Comparison of ENCODE assay signal across 10 cellular contexts in genomic region chr9:124768778-124769350, GRCh38. TPM values are rescaled to one million over a fixed set of nuclear protein-coding genes. Genes with fewer than 3 reads are reported as not detected.
A peak's percentile ranks its signal among the peaks of the same experiment; 100 is the strongest.
DNase-seq lines count a peak whose midpoint lies in the region; ATAC-seq and TF ChIP-seq lines count a peak whose summit lies in the region.
"Had no signal": no experiment of that assay in that cellular context is flagged by ENCODE, and none has a peak within 500 bp of the region (broad histone marks: within the 10 kb centered on the region; RNA-seq: fewer than 3 reads in every experiment).

No MANE protein-coding gene starts in this region.

- DNase-seq in DND-41 (no peak), IMR-90 (no peak), dorsolateral prefrontal cortex (no peak), AG08396 (ENCODE audit: low spot score) (no peak), CD1c-positive myeloid dendritic cell (ENCODE audit: extremely low spot score) (no peak), NCI-H524 (lab: John Stamatoyannopoulos, UW) (no peak)
- no peak for DNase-seq in naive thymus-derived CD8-positive, alpha-beta T cell
- DNase-seq: anterior cingulate cortex had no signal

- H2BK20ac ChIP-seq in IMR-90 (ENCODE audit: low read depth, low read length), result no peak overlapping the region

- dilution Hi-C loops in IMR-90 (cut with HindIII; ENCODE audit: low sequenced_read_pairs, unreplicated experiment), result no loop called here

- TF ChIP-seq CTCF in DND-41 (IDR thresholded peaks at IDR 0.05; ENCODE audit: borderline replicate concordance, extremely low read depth, low read length, poor library complexity, severe bottlenecking) (no peak), IMR-90 (conservative IDR thresholded peaks at IDR 0.05; ENCODE audit: low read depth, low read length) (no peak), dorsolateral prefrontal cortex (IDR thresholded peaks at IDR 0.05 in 54 of 56, conservative IDR thresholded peaks at IDR 0.05 in 2 of 56; ENCODE audit: low read depth in 1 of 56, partially characterized antibody in 56 of 56) (no peak)

- H3K9me3 Mint-ChIP-seq in naive thymus-derived CD8-positive, alpha-beta T cell, result no peaks in the 10 kb centered on the region

- no peak overlapping the region for H3K14ac ChIP-seq in IMR-90 (replicated peaks; ENCODE audit: low read depth, low read length)

- H2BK5ac ChIP-seq in IMR-90 (ENCODE audit: low read depth, low read length, poor library complexity, severe bottlenecking), result no peak overlapping the region

- H3K9me3 ChIP-seq in DND-41 (ENCODE audit: insufficient read depth, low read length, severe bottlenecking) (no peaks in the 10 kb centered on the region), IMR-90 (ENCODE audit: control insufficient read depth, insufficient read depth, low read length) (no peaks in the 10 kb centered on the region)

- no peaks in the 10 kb centered on the region for H3K36me3 Mint-ChIP-seq in naive thymus-derived CD8-positive, alpha-beta T cell

- H3K56ac ChIP-seq in IMR-90 (ENCODE audit: extremely low read depth, insufficient read depth, low read length), result no peak overlapping the region

- peak overlapping the region in 1 of 10 donors; percentile 6 for H3K27ac Mint-ChIP-seq in naive thymus-derived CD8-positive, alpha-beta T cell

- H3K23ac ChIP-seq in IMR-90 (ENCODE audit: low read depth, low read length), result peak overlapping the region; percentile 87; the same call in 1 of the 2 replicates

- H4K5ac ChIP-seq in IMR-90 (ENCODE audit: low read depth, low read length), result no peak overlapping the region

- CTCF ChIA-PET in IMR-90 (lab: Yijun Ruan, JAX), result interaction anchor here (0.6 to 9.5 kb wide), 3 partner anchors 45 to 1173 kb away, joined by 3 to 165 read pairs (median 3); partner anchors contain the start of gene WDR38

- peaks cover 44 to 83% (median 54%) of the 10 kb centered on the region in 5 donors for H3K27me3 Mint-ChIP-seq in naive thymus-derived CD8-positive, alpha-beta T cell

- H3K9ac ChIP-seq in DND-41 (ENCODE audit: low read depth, low read length), result no peak overlapping the region
- H3K9ac ChIP-seq in IMR-90 (ENCODE audit: low read depth, low read length), result no peak overlapping the region

- TF ChIP-seq POLR2A in IMR-90 (IDR thresholded peaks at IDR 0.05; ENCODE audit: low read depth, low read length), result no peak

- H3K4me3 Mint-ChIP-seq in naive thymus-derived CD8-positive, alpha-beta T cell, result peak overlapping the region in 8 of 10 donors; percentile 8 to 92 (median 82)

- no peaks in the 10 kb centered on the region for H3K79me1 ChIP-seq in IMR-90 (ENCODE audit: low read depth in 1 of 2, low read length in 2 of 2)

- peaks cover 15 to 32% (median 28%) of the 10 kb centered on the region in 4 donors for H3K4me1 Mint-ChIP-seq in naive thymus-derived CD8-positive, alpha-beta T cell

- H3K27me3 ChIP-seq in DND-41 (ENCODE audit: insufficient read depth, low read length, poor library complexity) (peaks cover 13% of the 10 kb centered on the region), IMR-90 (ENCODE audit: control insufficient read depth, insufficient read depth, low read length) (peaks cover 57% of the 10 kb centered on the region), dorsolateral prefrontal cortex (peaks cover 0 to 6% (median 0%) of the 10 kb centered on the region in 45 donors)

- POLR2A ChIA-PET in IMR-90 (lab: Charles Lee; ENCODE audit: unreplicated experiment), result interaction anchor here (0.6 kb wide), 1 partner anchor 88 kb away, joined by 4 read pairs; no protein-coding TSS in a partner anchor
- POLR2A ChIA-PET in naive thymus-derived CD8-positive, alpha-beta T cell (lab: Charles Lee), result no interaction called here

- no peak overlapping the region for H2AK9ac ChIP-seq in IMR-90 (replicated peaks; ENCODE audit: low read depth, low read length, poor library complexity)

- H3K4me1 ChIP-seq in DND-41 (ENCODE audit: insufficient read depth, low read length) (peaks cover 24% of the 10 kb centered on the region), IMR-90 (ENCODE audit: control insufficient read depth, insufficient read depth, low read length) (peaks cover 2% of the 10 kb centered on the region; the same call in 1 of the 2 replicates)

- H3K4me3 ChIP-seq in DND-41 (ENCODE audit: low read depth in 1 of 2, low read length in 2 of 2), result no peak overlapping the region
- H3K4me3 ChIP-seq in IMR-90 (ENCODE audit: insufficient read depth, low read depth, low read length), result no peak overlapping the region
- peak overlapping the region in 48 of 59 donors; percentile 64 to 99 (median 91) for H3K4me3 ChIP-seq in dorsolateral prefrontal cortex

- H3K4ac ChIP-seq in IMR-90 (ENCODE audit: low read depth, low read length), result no peak overlapping the region

- H3K79me2 ChIP-seq in DND-41 (ENCODE audit: insufficient read depth, low read length), result no peaks in the 10 kb centered on the region

- H2AFZ ChIP-seq in DND-41 (ENCODE audit: low read depth, low read length) (no peak overlapping the region), IMR-90 (replicated peaks; ENCODE audit: low read length, poor library complexity) (no peak overlapping the region)

- H3K27ac ChIP-seq in DND-41 (ENCODE audit: low read length) (no peak overlapping the region), IMR-90 (ENCODE audit: insufficient read depth, low read length) (no peak overlapping the region), dorsolateral prefrontal cortex (no peak overlapping the region)
- H3K27ac ChIP-seq: skin epidermis had no signal

- intact Hi-C loops in IMR-90 (cut with micrococcal nuclease) (no loop called here), dorsolateral prefrontal cortex (cut with DNase I) (loop anchor here in 1 of 2 donors (5.0 to 10.0 kb wide), 2 partner anchors 112 to 214 kb away; no protein-coding TSS in a partner anchor)

- no peak for ATAC-seq in DND-41 (ENCODE audit: insufficient read depth, low read depth)
- no peak for ATAC-seq in IMR-90 (ENCODE audit: low read depth)
- no peak for ATAC-seq in naive thymus-derived CD8-positive, alpha-beta T cell
- ATAC-seq in HG02973 (IDR thresholded peaks at IDR 0.05; ENCODE audit: unreplicated experiment), result no peak

- no TSS peak for BruUV-seq in IMR-90 (replicated peaks; lab: Mats Ljungman, UMichigan)

- H3K18ac ChIP-seq in IMR-90 (ENCODE audit: low read depth, low read length), result no peak overlapping the region

- no peak overlapping the region for H4K8ac ChIP-seq in IMR-90 (ENCODE audit: low read depth in 2 of 2, low read length in 2 of 2)

- no peak overlapping the region for H2AK5ac ChIP-seq in IMR-90 (ENCODE audit: low read depth, low read length)

- no peak overlapping the region for H2BK120ac ChIP-seq in IMR-90 (ENCODE audit: low read depth, low read length)

- 5% methylated on average over 3 of the region's 7 CpGs; no CpG with 5 or more reads in 1 of the 2 experiments for WGBS in IMR-90 (ENCODE audit: extremely low coverage in 2 of 2, insufficient read length in 1 of 2), 2 experiments

- TF ChIP-seq RAD21 in IMR-90 (IDR thresholded peaks at IDR 0.05; ENCODE audit: low read length), result no peak

- no peaks in the 10 kb centered on the region for H3K9me1 ChIP-seq in IMR-90 (ENCODE audit: insufficient read depth, low read length)

- H3K36me3 ChIP-seq in DND-41 (ENCODE audit: insufficient read depth, low read length) (no peaks in the 10 kb centered on the region), IMR-90 (ENCODE audit: control insufficient read depth, insufficient read depth, low read length) (no peaks in the 10 kb centered on the region)

- H3K4me2 ChIP-seq in DND-41 (ENCODE audit: insufficient read depth, low read length) (peak overlapping the region; percentile 99; the same call in 1 of the 2 replicates), IMR-90 (ENCODE audit: low read depth, low read length) (no peak overlapping the region)

- H2BK15ac ChIP-seq in IMR-90 (ENCODE audit: low read depth, low read length), result no peak overlapping the region

- H4K91ac ChIP-seq in IMR-90 (ENCODE audit: insufficient read depth, low read depth, low read length), result no peak overlapping the region

- no peaks in the 10 kb centered on the region; the same call in 1 of the 2 replicates for H4K20me1 ChIP-seq in DND-41 (ENCODE audit: insufficient read depth, low read length)
- H4K20me1 ChIP-seq in IMR-90 (ENCODE audit: insufficient read depth, low read length), result peaks cover 12% of the 10 kb centered on the region

- in situ Hi-C loops in IMR-90 (cut with MboI; ENCODE audit: low sequenced_read_pairs), result no loop called here

TF ChIP-seq in IMR-90, 13 proteins besides CTCF, POLR2A, EP300 and RAD21 (continues in another document):
- TF ChIP-seq MAZ (IDR thresholded peaks at IDR 0.05; ENCODE audit: borderline replicate concordance, low read depth, low read length), result no peak
- TF ChIP-seq NFE2L2 (IDR thresholded peaks at IDR 0.05; ENCODE audit: low read depth, low read length), result no peak
- TF ChIP-seq MXI1 (IDR thresholded peaks at IDR 0.05; ENCODE audit: borderline replicate concordance, low read depth, low read length), result no peak
- no peak for TF ChIP-seq BHLHE40 (IDR thresholded peaks at IDR 0.05; ENCODE audit: low read depth, low read length)
- no peak for TF ChIP-seq ELK1 (IDR thresholded peaks at IDR 0.05; ENCODE audit: borderline replicate concordance, low read depth, low read length)
- TF ChIP-seq SMC3 (IDR thresholded peaks at IDR 0.05; ENCODE audit: low read depth, low read length), result no peak
- no peak for TF ChIP-seq RCOR1 (IDR thresholded peaks at IDR 0.05; ENCODE audit: insufficient replicate concordance, low read length)

RNA-seq across cellular contexts. Expression of gene NR6A1, which starts 2.2 kb away (rescaled TPM):
- total RNA-seq in IMR-90 (2012; rRNA removed) (0.28 and 0.36 TPM in 2 replicates), dorsolateral prefrontal cortex (1 to 10 TPM; 2.5 to 7.4 (median 4.5) TPM)
- polyA plus RNA-seq in IMR-90 (2012; rRNA removed), result 0.10 and 0.14 TPM in 2 replicates
- polyA plus RNA-seq in IMR-90 (2012; cell fraction: cytosol; rRNA removed), result 0.03 TPM in 2 replicates
- 0.46 and 0.58 TPM in 2 replicates for polyA plus RNA-seq in IMR-90 (2012; cell fraction: nucleus; rRNA removed; ENCODE audit: low replicate concordance)
- under 1 TPM in 1 of 2 experiments, not detected in 1; 0.05 TPM for total RNA-seq in naive thymus-derived CD8-positive, alpha-beta T cell
- polyA plus RNA-seq in naive thymus-derived CD8-positive, alpha-beta T cell, result not detected

RNA-seq across cellular contexts. Expression of gene OLFML2A, which starts 8.1 kb away (rescaled TPM):
- total RNA-seq in IMR-90 (2012; rRNA removed), result 1.4 and 2.0 TPM in 2 replicates
- 4.7 and 5.9 TPM in 2 replicates for polyA plus RNA-seq in IMR-90 (2012; rRNA removed)
- 5.6 and 18.2 TPM in 2 replicates for polyA plus RNA-seq in IMR-90 (2012; cell fraction: cytosol; rRNA removed)
- polyA plus RNA-seq in IMR-90 (2012; cell fraction: nucleus; rRNA removed; ENCODE audit: low replicate concordance), result 4.1 and 7.9 TPM in 2 replicates
- 10 to 100 TPM in 14 of 120 experiments, 1 to 10 TPM in 104, under 1 TPM in 2; 0.36 to 21.2 (median 4.4) TPM for total RNA-seq in dorsolateral prefrontal cortex
- total RNA-seq in naive thymus-derived CD8-positive, alpha-beta T cell, result under 1 TPM in 1 of 2 experiments, not detected in 1; 0.05 TPM
- polyA plus RNA-seq in naive thymus-derived CD8-positive, alpha-beta T cell, result not detected

Comparison
In these comparisons a context has a peak if more than half of its experiments do, and no peak if none do; other contexts are left out.
1. H3K4me3 ChIP-seq: peak in dorsolateral prefrontal cortex (48 of 59); none in DND-41 (0 of 2) and IMR-90 (single experiment).